Comparison of ENCODE assay signal across 9 cellular contexts in genomic region chr4:18057821-18058533, GRCh38. TPM values are rescaled to one million over a fixed set of nuclear protein-coding genes. Genes with fewer than 3 reads are reported as not detected.
A peak's percentile ranks its signal among the peaks of the same experiment; 100 is the strongest.
DNase-seq lines count a peak whose midpoint lies in the region; ATAC-seq and TF ChIP-seq lines count a peak whose summit lies in the region.
"Had no signal": no experiment of that assay in that cellular context is flagged by ENCODE, and none has a peak within 500 bp of the region (broad histone marks: within the 10 kb centered on the region; RNA-seq: fewer than 3 reads in every experiment).

No MANE protein-coding gene starts in this region.

- no peak for DNase-seq in activated CD8-positive, alpha-beta T cell treated with anti-CD3 and anti-CD28 coated beads, Interleukin-2, amount 10 ng/mL, durations not matched to agents 7 days and 5 days
- no peak for DNase-seq in activated CD8-positive, alpha-beta T cell treated with anti-CD3 and anti-CD28 coated beads for 36 hours
- DNase-seq in smooth muscle cell (lab: John Stamatoyannopoulos, UW; ENCODE audit: unreplicated experiment) (no peak), RKO (ENCODE audit: low spot score) (no peak), lower leg skin (ENCODE audit: low spot score in 2 of 2) (no peak), germinal center (ENCODE audit: low spot score) (no peak)
- DNase-seq: SHP77 treated with DMSO at 0.1 percent for 48 hours had no signal

- no peaks in the 10 kb centered on the region for H3F3A ChIP-seq in smooth muscle cell (ENCODE audit: low read depth)

- ATAC-seq in activated CD8-positive, alpha-beta T cell treated with anti-CD3 and anti-CD28 coated beads, Interleukin-2, amount 10 ng/mL, durations not matched to agents 7 days and 5 days: peak; percentile 30
- ATAC-seq in activated CD8-positive, alpha-beta T cell treated with anti-CD3 and anti-CD28 coated beads for 36 hours: no peak
- ATAC-seq in GM21576 (IDR thresholded peaks at IDR 0.05; ENCODE audit: unreplicated experiment) (peak; percentile 63), HG03378 (IDR thresholded peaks at IDR 0.05; ENCODE audit: unreplicated experiment) (peak; percentile 76)

- no peak for TF ChIP-seq POLR2A in lower leg skin (IDR thresholded peaks at IDR 0.05)

- peak overlapping the region; percentile 79 for H2AFZ ChIP-seq in smooth muscle cell (ENCODE audit: low read depth)

- H3K27ac Mint-ChIP-seq in activated CD8-positive, alpha-beta T cell treated with anti-CD3 and anti-CD28 coated beads, Interleukin-2, amount 10 ng/mL, durations not matched to agents 7 days and 5 days: no peak overlapping the region
- no peak overlapping the region for H3K27ac Mint-ChIP-seq in activated CD8-positive, alpha-beta T cell treated with anti-CD3 and anti-CD28 coated beads for 36 hours

- POLR2A ChIA-PET in activated CD8-positive, alpha-beta T cell treated with anti-CD3 and anti-CD28 coated beads, Interleukin-2, amount 10 ng/mL, durations not matched to agents 7 days and 5 days (lab: Charles Lee): interaction anchor here (1.6 kb wide), 1 partner anchor 18 kb away, joined by 4 read pairs; no protein-coding TSS in a partner anchor
- POLR2A ChIA-PET in activated CD8-positive, alpha-beta T cell treated with anti-CD3 and anti-CD28 coated beads for 36 hours (lab: Charles Lee): interaction anchor here (0.6 kb wide), 1 partner anchor 247 kb away, joined by 3 read pairs; the partner anchor contains the start of gene NCAPG

- H3K4me1 ChIP-seq in smooth muscle cell (ENCODE audit: low read depth): no peaks in the 10 kb centered on the region

- TF ChIP-seq CTCF in activated CD8-positive, alpha-beta T cell treated with anti-CD3 and anti-CD28 coated beads for 36 hours (IDR thresholded peaks at IDR 0.05): no peak
- no peak for TF ChIP-seq CTCF in smooth muscle cell (IDR thresholded peaks at IDR 0.05; ENCODE audit: borderline replicate concordance, insufficient read depth, poor library complexity, severe bottlenecking)
- TF ChIP-seq CTCF in lower leg skin (IDR thresholded peaks at IDR 0.05): no peak

- peaks cover 5% of the 10 kb centered on the region for H3K9me3 ChIP-seq in smooth muscle cell (replicated peaks; ENCODE audit: low read depth)

- no peak overlapping the region for H3K4me3 Mint-ChIP-seq in activated CD8-positive, alpha-beta T cell treated with anti-CD3 and anti-CD28 coated beads, Interleukin-2, amount 10 ng/mL, durations not matched to agents 7 days and 5 days
- no peak overlapping the region for H3K4me3 Mint-ChIP-seq in activated CD8-positive, alpha-beta T cell treated with anti-CD3 and anti-CD28 coated beads for 36 hours

- H3K36me3 Mint-ChIP-seq in activated CD8-positive, alpha-beta T cell treated with anti-CD3 and anti-CD28 coated beads, Interleukin-2, amount 10 ng/mL, durations not matched to agents 7 days and 5 days (ENCODE audit: low read depth): no peaks in the 10 kb centered on the region
- H3K36me3 Mint-ChIP-seq in activated CD8-positive, alpha-beta T cell treated with anti-CD3 and anti-CD28 coated beads for 36 hours (ENCODE audit: low read depth): no peaks in the 10 kb centered on the region

- H3K27me3 ChIP-seq in smooth muscle cell (ENCODE audit: low read depth): no peaks in the 10 kb centered on the region

- H3K4me1 Mint-ChIP-seq in activated CD8-positive, alpha-beta T cell treated with anti-CD3 and anti-CD28 coated beads, Interleukin-2, amount 10 ng/mL, durations not matched to agents 7 days and 5 days (ENCODE audit: low read depth): peaks cover 13% of the 10 kb centered on the region
- peaks cover 7% of the 10 kb centered on the region for H3K4me1 Mint-ChIP-seq in activated CD8-positive, alpha-beta T cell treated with anti-CD3 and anti-CD28 coated beads for 36 hours (ENCODE audit: low read depth)

- intact Hi-C loops in activated CD8-positive, alpha-beta T cell treated with anti-CD3 and anti-CD28 coated beads for 36 hours (cut with micrococcal nuclease): no loop called here
- intact Hi-C loops in lower leg skin (cut with DNase I; ENCODE audit: low total_unique reads): no loop called here

- no peaks in the 10 kb centered on the region for H4K20me1 ChIP-seq in smooth muscle cell (ENCODE audit: low read depth)

- H3K27me3 Mint-ChIP-seq in activated CD8-positive, alpha-beta T cell treated with anti-CD3 and anti-CD28 coated beads, Interleukin-2, amount 10 ng/mL, durations not matched to agents 7 days and 5 days (ENCODE audit: low read depth): peaks cover 33% of the 10 kb centered on the region
- H3K27me3 Mint-ChIP-seq in activated CD8-positive, alpha-beta T cell treated with anti-CD3 and anti-CD28 coated beads for 36 hours: peaks cover 38% of the 10 kb centered on the region

- peak overlapping the region; percentile 50 for H3K4me2 ChIP-seq in smooth muscle cell

- CTCF ChIA-PET in activated CD8-positive, alpha-beta T cell treated with anti-CD3 and anti-CD28 coated beads, Interleukin-2, amount 10 ng/mL, durations not matched to agents 7 days and 5 days (lab: Charles Lee): interaction anchor here (0.7 to 1.1 kb wide), 2 partner anchors 18 to 241 kb away, joined by 3 to 4 read pairs; no protein-coding TSS in a partner anchor
- CTCF ChIA-PET in activated CD8-positive, alpha-beta T cell treated with anti-CD3 and anti-CD28 coated beads for 36 hours (lab: Charles Lee): interaction anchor here (1.6 kb wide), 1 partner anchor 14 kb away, joined by 5 read pairs; no protein-coding TSS in a partner anchor

- WGBS in smooth muscle cell (ENCODE audit: low lambda C conversion rate): 80% methylated on average over 2 of the region's 2 CpGs
- 66 to 74% methylated on average over 2 of the region's 2 CpGs for WGBS in lower leg skin, 2 donors

- no peak overlapping the region for H3K27ac ChIP-seq in smooth muscle cell (ENCODE audit: low read depth)

- H3K9me3 Mint-ChIP-seq in activated CD8-positive, alpha-beta T cell treated with anti-CD3 and anti-CD28 coated beads, Interleukin-2, amount 10 ng/mL, durations not matched to agents 7 days and 5 days (ENCODE audit: insufficient read depth): no peaks in the 10 kb centered on the region
- peaks cover 3% of the 10 kb centered on the region for H3K9me3 Mint-ChIP-seq in activated CD8-positive, alpha-beta T cell treated with anti-CD3 and anti-CD28 coated beads for 36 hours

- no peak overlapping the region for H3K9ac ChIP-seq in smooth muscle cell (ENCODE audit: low read depth)

- H3K4me3 ChIP-seq in smooth muscle cell (peak overlapping the region; percentile 10), lower leg skin (ENCODE audit: low read depth, poor library complexity, severe bottlenecking) (no peak overlapping the region)

- H3K36me3 ChIP-seq in smooth muscle cell (ENCODE audit: low read depth): no peaks in the 10 kb centered on the region

- H3K79me2 ChIP-seq in smooth muscle cell (ENCODE audit: low read depth): no peaks in the 10 kb centered on the region

RNA-seq across cellular contexts. Expression of gene LCORL, which starts 36.4 kb away (rescaled TPM):
- 10 to 100 TPM; 11.6 to 14.4 TPM for total RNA-seq in activated CD8-positive, alpha-beta T cell treated with anti-CD3 and anti-CD28 coated beads, Interleukin-2, amount 10 ng/mL, durations not matched to agents 7 days and 5 days
- total RNA-seq in activated CD8-positive, alpha-beta T cell treated with anti-CD3 and anti-CD28 coated beads for 36 hours: 10 to 100 TPM in 1 of 2 experiments, 1 to 10 TPM in 1; 8.9 to 10.3 TPM
- total RNA-seq in smooth muscle cell (15.9 and 16.6 TPM in 2 replicates), lower leg skin (10 to 100 TPM; 12.2 to 58.9 (median 27.0) TPM)
- 6.7 and 11.2 TPM in 2 replicates for polyA plus RNA-seq in smooth muscle cell
